In genomic region chr2:48415765-48416515, GRCh38 we compare ENCODE assay signal across 8 cellular contexts. TPM values are rescaled to one million over a fixed set of nuclear protein-coding genes. Genes with fewer than 3 reads are reported as not detected.
A peak's percentile ranks its signal among the peaks of the same experiment; 100 is the strongest.
DNase-seq lines count a peak whose midpoint lies in the region; TF ChIP-seq lines count a peak whose summit lies in the region.
"Had no signal": no experiment of that assay in that cellular context is flagged by ENCODE, and none has a peak within 500 bp of the region (broad histone marks: within the 10 kb centered on the region; RNA-seq: fewer than 3 reads in every experiment).

No MANE protein-coding gene starts in this region.

- in situ Hi-C loops in GM13976 (cut with MboI; ENCODE audit: low sequenced_read_pairs, unreplicated experiment) = no loop called here

- no peaks in the 10 kb centered on the region for H3K27me3 Mint-ChIP-seq in neural crest cell (ENCODE audit: low read depth)

- no peaks in the 10 kb centered on the region for H3K36me3 Mint-ChIP-seq in neural crest cell (ENCODE audit: low read depth)

- H3K9me3 ChIP-seq in HUES64 (ENCODE audit: insufficient read depth, low read depth, low read length) = no peaks in the 10 kb centered on the region

- H3K9me3 Mint-ChIP-seq in neural crest cell = no peaks in the 10 kb centered on the region

- no peak overlapping the region for H3K9ac ChIP-seq in HUES64 (ENCODE audit: low read depth, low read length)

- DNase-seq in GM13976 (ENCODE audit: low spot score) (peak; percentile 59), neural crest cell (ENCODE audit: low read depth, low spot score) (no peak), NCI-H2107 (lab: John Stamatoyannopoulos, UW) (no peak), GF-D8 (lab: John Stamatoyannopoulos, UW) (no peak), activated gamma-delta T cell (lab: John Stamatoyannopoulos, UW) (no peak)
- DNase-seq: T1000 had no signal

- H3K4me3 Mint-ChIP-seq in neural crest cell = peak overlapping the region; percentile 25

- peaks cover 58% of the 10 kb centered on the region for H3K4me1 Mint-ChIP-seq in neural crest cell

- peak overlapping the region; percentile 97 for H3K27ac Mint-ChIP-seq in neural crest cell (ENCODE audit: unreplicated experiment)

- TF ChIP-seq CTCF in GM13976 (IDR thresholded peaks at IDR 0.05; ENCODE audit: borderline replicate concordance, control extremely low read depth, extremely low read depth, insufficient read depth, missing control alignments) (no peak), neural crest cell (conservative IDR thresholded peaks at IDR 0.05) (no peak)

- no peak overlapping the region for H3K4me3 ChIP-seq in HUES64 (ENCODE audit: low read length)

- no peaks in the 10 kb centered on the region for H3K36me3 ChIP-seq in HUES64 (ENCODE audit: insufficient read depth, low read length)

- H3K27ac ChIP-seq in HUES64 (ENCODE audit: low read depth, low read length) (0 out of 2 replicates have a peak overlapping the region, but pooled peaks have one; percentile 8), cingulate gyrus (ENCODE audit: low read depth, low read length) (peak overlapping the region; percentile 96)

- 73% methylated on average over 4 of the region's 4 CpGs for WGBS in HUES64

- peaks cover 23% of the 10 kb centered on the region for H3K4me1 ChIP-seq in HUES64 (ENCODE audit: insufficient read depth, low read length)

- H3K27me3 ChIP-seq in HUES64 (ENCODE audit: insufficient read depth, low read length) = no peaks in the 10 kb centered on the region

RNA-seq across cellular contexts. Expression of gene PPP1R21, which starts 24.6 kb away (rescaled TPM):
- 11.3 TPM for polyA plus RNA-seq in HUES64 (2013, experiment 1 of 2)
- 15.0 TPM for polyA plus RNA-seq in HUES64 (2013, experiment 2 of 2)
- total RNA-seq in neural crest cell = 16.9 and 17.9 TPM in 2 replicates
